ENCODE assay signal across 8 cellular contexts in genomic region chr1:1513675-1514074, GRCh38. TPM values are rescaled to one million over a fixed set of nuclear protein-coding genes. Genes with fewer than 3 reads are reported as not detected.
DNase-seq lines count a peak whose midpoint lies in the region; ATAC-seq and TF ChIP-seq lines count a peak whose summit lies in the region.
"Not testable (repeated sequence)": the region's sequence is repeated elsewhere in the genome, so short reads cannot be mapped to it uniquely, and the experiment has no call there.
"Had no signal": no experiment of that assay in that cellular context is flagged by ENCODE, and none has a peak within 500 bp of the region (broad histone marks: within the 10 kb centered on the region; RNA-seq: fewer than 3 reads in every experiment).

No MANE protein-coding gene starts in this region.

- not testable (repeated sequence) for H3K27ac Mint-ChIP-seq in CD8-positive, alpha-beta T cell; activated CD8-positive, alpha-beta memory T cell treated with anti-CD3 and anti-CD28 coated beads, Interleukin-2, amount 10 ng/mL, durations not matched to agents 7 days and 5 days; neural progenitor cell
- peak overlapping the region in 1 of 5 experiments; percentile 28 for H3K27ac Mint-ChIP-seq in brain

- not testable (repeated sequence) for H3K9me3 ChIP-seq in CD8-positive, alpha-beta T cell (ENCODE audit: low read length); HUES6 (ENCODE audit: control insufficient read depth, insufficient read depth, low read depth, low read length); RWPE2 (ENCODE audit: severe bottlenecking); hepatocyte (ENCODE audit: low read depth); neural progenitor cell (ENCODE audit: low read depth)

- H3K4me1 Mint-ChIP-seq in CD8-positive, alpha-beta T cell (ENCODE audit: low read depth), result peaks cover 11% of the 10 kb centered on the region
- peaks cover 15% of the 10 kb centered on the region for H3K4me1 Mint-ChIP-seq in activated CD8-positive, alpha-beta memory T cell treated with anti-CD3 and anti-CD28 coated beads, Interleukin-2, amount 10 ng/mL, durations not matched to agents 7 days and 5 days
- H3K4me1 Mint-ChIP-seq in brain, neural progenitor cell: not testable (repeated sequence)

- peaks cover 18% of the 10 kb centered on the region for H3K36me3 Mint-ChIP-seq in CD8-positive, alpha-beta T cell
- H3K36me3 Mint-ChIP-seq in activated CD8-positive, alpha-beta memory T cell treated with anti-CD3 and anti-CD28 coated beads, Interleukin-2, amount 10 ng/mL, durations not matched to agents 7 days and 5 days, result peaks cover 12% of the 10 kb centered on the region
- peaks cover 11% of the 10 kb centered on the region for H3K36me3 Mint-ChIP-seq in brain
- not testable (repeated sequence) for H3K36me3 Mint-ChIP-seq in neural progenitor cell

- not testable (repeated sequence) for H3K36me3 ChIP-seq in CD8-positive, alpha-beta T cell (ENCODE audit: insufficient read depth, low read length); hepatocyte (replicated peaks; ENCODE audit: insufficient read depth, low read depth); neural progenitor cell
- H3K36me3 ChIP-seq in HUES6 (ENCODE audit: control insufficient read depth, insufficient read depth, low read length), result peaks cover 25% of the 10 kb centered on the region
- H3K36me3 ChIP-seq in RWPE2 (ENCODE audit: low read depth), result peaks cover 32% of the 10 kb centered on the region

- H3K27me3 ChIP-seq in CD8-positive, alpha-beta T cell (ENCODE audit: insufficient read depth, low read length); HUES6 (ENCODE audit: control insufficient read depth, insufficient read depth, low read length); RWPE2 (ENCODE audit: insufficient read depth, poor library complexity, severe bottlenecking); hepatocyte; neural progenitor cell: not testable (repeated sequence)

- peaks cover 21% of the 10 kb centered on the region for H3K79me2 ChIP-seq in hepatocyte
- H3K79me2 ChIP-seq in neural progenitor cell (ENCODE audit: low read depth), result not testable (repeated sequence)

- not testable (repeated sequence) for H3K9me2 ChIP-seq in hepatocyte (replicated peaks; ENCODE audit: insufficient read depth)

- H3K4me3 ChIP-seq in CD8-positive, alpha-beta T cell (ENCODE audit: low read depth, low read length); RWPE2 (ENCODE audit: severe bottlenecking); hepatocyte; neural progenitor cell: not testable (repeated sequence)
- 0 out of 2 replicates have a peak overlapping the region, but pooled peaks have one; percentile 29 for H3K4me3 ChIP-seq in HUES6 (ENCODE audit: low read depth, low read length)

- H3K27me3 Mint-ChIP-seq in CD8-positive, alpha-beta T cell (ENCODE audit: low read depth); activated CD8-positive, alpha-beta memory T cell treated with anti-CD3 and anti-CD28 coated beads, Interleukin-2, amount 10 ng/mL, durations not matched to agents 7 days and 5 days; brain; neural progenitor cell (ENCODE audit: insufficient read depth, low read depth): not testable (repeated sequence)

- POLR2A ChIA-PET in CD8-positive, alpha-beta T cell (lab: Charles Lee), result not testable (repeated sequence)

- H3K4me1 ChIP-seq in CD8-positive, alpha-beta T cell (ENCODE audit: insufficient read depth, low read length); HUES6 (ENCODE audit: control insufficient read depth, insufficient read depth, low read length); RWPE2 (ENCODE audit: insufficient read depth, poor library complexity, severe bottlenecking); hepatocyte (ENCODE audit: insufficient read depth); neural progenitor cell: not testable (repeated sequence)

- not testable (repeated sequence) for H3K27ac ChIP-seq in CD8-positive, alpha-beta T cell (ENCODE audit: low read depth, low read length); HUES6 (ENCODE audit: low read depth, low read length); hepatocyte; neural progenitor cell
- peak overlapping the region; percentile 86 for H3K27ac ChIP-seq in RWPE2 (ENCODE audit: poor library complexity, severe bottlenecking)

- not testable (repeated sequence) for H4K20me1 ChIP-seq in hepatocyte (ENCODE audit: insufficient read depth, poor library complexity, severe bottlenecking); neural progenitor cell (ENCODE audit: low read depth)

- H3F3A ChIP-seq in neural progenitor cell (ENCODE audit: low read depth), result peaks cover 18% of the 10 kb centered on the region

- CTCF ChIA-PET in CD8-positive, alpha-beta T cell (lab: Charles Lee); activated CD8-positive, alpha-beta memory T cell treated with anti-CD3 and anti-CD28 coated beads, Interleukin-2, amount 10 ng/mL, durations not matched to agents 7 days and 5 days (lab: Charles Lee): not testable (repeated sequence)

- H2AFZ ChIP-seq in hepatocyte; neural progenitor cell (replicated peaks): not testable (repeated sequence)

- TF ChIP-seq CTCF in CD8-positive, alpha-beta T cell (IDR thresholded peaks at IDR 0.05); RWPE2 (IDR thresholded peaks at IDR 0.05; ENCODE audit: poor library complexity, severe bottlenecking); brain (conservative IDR thresholded peaks at IDR 0.05); hepatocyte (IDR thresholded peaks at IDR 0.05; ENCODE audit: poor library complexity); neural progenitor cell (IDR thresholded peaks at IDR 0.05): not testable (repeated sequence)

- DNase-seq in CD8-positive, alpha-beta T cell; RWPE2 (ENCODE audit: low spot score); activated CD8-positive, alpha-beta memory T cell treated with anti-CD3 and anti-CD28 coated beads, Interleukin-2, amount 10 ng/mL, durations not matched to agents 7 days and 5 days; hepatocyte (ENCODE audit: low spot score); neural progenitor cell (ENCODE audit: low spot score): not testable (repeated sequence)

- 89% methylated on average over 13 of the region's 18 CpGs for WGBS in hepatocyte (ENCODE audit: low lambda C conversion rate, missing lambda C conversion rate)

- H3K9me3 Mint-ChIP-seq in CD8-positive, alpha-beta T cell; activated CD8-positive, alpha-beta memory T cell treated with anti-CD3 and anti-CD28 coated beads, Interleukin-2, amount 10 ng/mL, durations not matched to agents 7 days and 5 days (ENCODE audit: low read depth); brain; neural progenitor cell: not testable (repeated sequence)

- not testable (repeated sequence) for ATAC-seq in CD8-positive, alpha-beta T cell; RWPE2 (ENCODE audit: low read depth); activated CD8-positive, alpha-beta memory T cell treated with anti-CD3 and anti-CD28 coated beads, Interleukin-2, amount 10 ng/mL, durations not matched to agents 7 days and 5 days

- intact Hi-C loops in CD8-positive, alpha-beta T cell (cut with DNase I, micrococcal nuclease), result loop anchor here (2.0 to 10.0 kb wide), 4 partner anchors 43 to 396 kb away; partner anchors contain the start of genes ATAD3B (in 1 of the 2), C1orf159 (in 1 of the 2), GNB1 (in 1 of the 2) and MIB2 (in 1 of the 2)

- peak overlapping the region; percentile 64 for H3K4me3 Mint-ChIP-seq in CD8-positive, alpha-beta T cell
- peak overlapping the region; percentile 55 for H3K4me3 Mint-ChIP-seq in activated CD8-positive, alpha-beta memory T cell treated with anti-CD3 and anti-CD28 coated beads, Interleukin-2, amount 10 ng/mL, durations not matched to agents 7 days and 5 days
- H3K4me3 Mint-ChIP-seq in brain (peak overlapping the region; percentile 72 to 81 (median 73)), neural progenitor cell (peak overlapping the region; percentile 74)

- not testable (repeated sequence) for H3K9ac ChIP-seq in HUES6 (ENCODE audit: low read length); neural progenitor cell

- peak overlapping the region; percentile 54 for H3K4me2 ChIP-seq in hepatocyte
- not testable (repeated sequence) for H3K4me2 ChIP-seq in neural progenitor cell

RNA-seq across cellular contexts. Expression of gene ATAD3A, which starts 1.7 kb away (rescaled TPM):
- total RNA-seq in CD8-positive, alpha-beta T cell, result 10 to 100 TPM; 27.0 to 29.6 TPM
- 10 to 100 TPM; 45.1 to 58.9 TPM for total RNA-seq in activated CD8-positive, alpha-beta memory T cell treated with anti-CD3 and anti-CD28 coated beads, Interleukin-2, amount 10 ng/mL, durations not matched to agents 7 days and 5 days
- polyA plus RNA-seq in brain (ENCODE audit: insufficient read depth, low read depth, low replicate concordance) (47.5 TPM), hepatocyte (46.7 and 49.4 TPM in 2 replicates)
- total RNA-seq in hepatocyte (15.5 and 16.7 TPM in 2 replicates), neural progenitor cell (ENCODE audit: low replicate concordance) (7.8 and 25.1 TPM in 2 replicates)

RNA-seq across cellular contexts. Expression of gene TMEM240, which starts 26.7 kb away (rescaled TPM):
- 1 to 10 TPM; 1.0 to 1.3 TPM for total RNA-seq in CD8-positive, alpha-beta T cell
- under 1 TPM; 0.38 to 0.61 TPM for total RNA-seq in activated CD8-positive, alpha-beta memory T cell treated with anti-CD3 and anti-CD28 coated beads, Interleukin-2, amount 10 ng/mL, durations not matched to agents 7 days and 5 days
- polyA plus RNA-seq in brain (ENCODE audit: insufficient read depth, low read depth, low replicate concordance) (33.9 TPM), hepatocyte (2.1 and 2.6 TPM in 2 replicates)
- total RNA-seq in hepatocyte (4.3 and 6.2 TPM in 2 replicates), neural progenitor cell (ENCODE audit: low replicate concordance) (8.0 and 13.3 TPM in 2 replicates)
- total RNA-seq: mononuclear cell had no signal

RNA-seq across cellular contexts. Expression of gene ATAD3B, which starts 42.1 kb away (rescaled TPM):
- total RNA-seq in CD8-positive, alpha-beta T cell, result 10 to 100 TPM; 55.4 to 69.6 TPM
- total RNA-seq in activated CD8-positive, alpha-beta memory T cell treated with anti-CD3 and anti-CD28 coated beads, Interleukin-2, amount 10 ng/mL, durations not matched to agents 7 days and 5 days, result 10 to 100 TPM; 46.5 to 63.3 TPM
- 2.9 TPM for polyA plus RNA-seq in brain (ENCODE audit: insufficient read depth, low read depth, low replicate concordance)
- 11.4 and 13.4 TPM in 2 replicates for total RNA-seq in hepatocyte
- polyA plus RNA-seq in hepatocyte, result 33.2 and 40.5 TPM in 2 replicates
- total RNA-seq in neural progenitor cell (ENCODE audit: low replicate concordance), result 9.3 and 21.1 TPM in 2 replicates
